Comparison of ENCODE assay signal across 2 cellular contexts in the genomic region with DNA sequence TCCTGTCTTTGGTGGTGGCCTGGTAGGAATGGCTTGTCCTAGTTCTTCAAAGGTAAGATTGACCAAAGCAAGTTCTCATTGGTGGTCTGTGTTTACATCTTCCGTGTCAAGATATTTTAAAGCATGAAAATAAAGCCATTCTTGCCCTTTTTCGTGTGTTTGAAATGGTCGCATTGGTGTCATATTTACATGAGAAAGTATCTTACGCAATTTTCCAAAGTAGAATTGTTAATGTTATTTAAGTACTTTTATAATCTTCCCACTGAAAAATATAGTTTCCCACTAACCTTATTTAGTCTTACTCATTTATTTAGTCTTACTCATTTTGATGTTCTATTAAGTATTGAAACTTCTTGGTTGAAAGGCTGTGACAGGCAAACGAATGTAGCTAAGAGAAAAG.
TF ChIP-seq lines count a peak whose summit lies in the region.

No MANE protein-coding gene starts in this region.

TF ChIP-seq in HepG2, 621 proteins besides CTCF, POLR2A, EP300 and RAD21:
- TF ChIP-seq ZNF354B (CRISPR knock-in tag; IDR thresholded peaks at IDR 0.05) (no peak), CEBPB (IDR thresholded peaks at IDR 0.05; ENCODE audit: borderline replicate concordance, low read depth, low read length) (peak; percentile 41; the same call in 1 of the 2 replicates)
TF ChIP-seq in HepG2: peak in this region for 1.

TF ChIP-seq in H1, 55 proteins besides CTCF, POLR2A, EP300 and RAD21:
- TF ChIP-seq HDAC6 (IDR thresholded peaks at IDR 0.05; ENCODE audit: low read depth, low read length) = no peak
- TF ChIP-seq CEBPB (IDR thresholded peaks at IDR 0.05; ENCODE audit: low read depth, low read length) = 0 out of 2 replicates have a peak, but pooled peaks have one; percentile 30
- TF ChIP-seq YY1 (IDR thresholded peaks at IDR 0.05; ENCODE audit: low read depth, low read length) = no peak
